11 cellular contexts compared by ENCODE assay signal in the genomic region with DNA sequence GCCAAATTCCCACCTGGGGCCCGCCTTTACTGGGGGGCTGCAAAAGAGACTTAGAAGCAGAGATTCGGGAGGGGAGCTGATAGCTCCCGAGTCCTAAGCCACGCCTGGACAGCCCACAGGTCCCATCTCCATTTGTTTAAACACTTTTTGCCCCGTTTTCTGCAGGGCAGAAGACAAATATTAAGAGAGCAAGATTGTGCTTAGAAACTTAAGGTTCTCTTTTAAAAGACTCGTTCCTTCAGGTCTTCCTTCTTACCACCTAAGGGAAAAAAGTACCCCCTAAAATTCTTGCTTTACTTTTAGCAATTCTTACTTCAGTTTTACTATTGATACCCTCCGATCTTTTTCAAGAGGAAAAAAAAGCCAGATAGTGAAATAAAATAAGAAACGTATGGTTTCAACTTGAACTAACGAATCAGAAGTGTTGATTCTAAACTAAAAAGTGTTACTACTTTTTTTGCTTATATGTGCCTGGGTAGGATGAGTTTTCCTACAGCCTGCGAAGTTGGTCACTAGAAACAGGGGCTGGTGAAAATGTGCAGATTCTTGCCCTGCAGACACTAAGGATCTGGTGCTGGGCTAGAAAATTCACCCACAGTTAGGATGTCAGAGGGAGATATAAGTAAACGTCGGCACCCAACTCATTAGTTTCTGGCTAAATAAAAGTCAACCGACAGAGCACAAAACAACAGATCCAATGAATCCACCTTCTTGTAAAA.
DNase-seq lines count a peak whose midpoint lies in the region; ATAC-seq and TF ChIP-seq lines count a peak whose summit lies in the region.
"Had no signal": no experiment of that assay in that cellular context is flagged by ENCODE, and none has a peak within 500 bp of the region (broad histone marks: within the 10 kb centered on the region; RNA-seq: fewer than 3 reads in every experiment).

No MANE protein-coding gene starts in this region.

- H3K4me2 ChIP-seq in MM.1S (ENCODE audit: low read depth, low read length) (peak overlapping the region; percentile 94), osteoblast (ENCODE audit: insufficient read depth, low read length) (peak overlapping the region; percentile 100)

- H3K4me1 Mint-ChIP-seq in Caco-2 (ENCODE audit: low read depth, unreplicated experiment), result peaks cover 23% of the 10 kb centered on the region
- H3K4me1 Mint-ChIP-seq in endodermal cell, result peaks cover 7% of the 10 kb centered on the region

- H3K9me3 Mint-ChIP-seq in Caco-2 (ENCODE audit: unreplicated experiment) (no peaks in the 10 kb centered on the region), endodermal cell (no peaks in the 10 kb centered on the region)

- no peak for DNase-seq in Caco-2
- no peak for DNase-seq in MM.1S
- no peak for DNase-seq in endodermal cell
- no peak for DNase-seq in osteoblast (ENCODE audit: insufficient read length, low spot score, missing footprints)
- no peak for DNase-seq in globus pallidus (ENCODE audit: low spot score)
- no peak for DNase-seq in LoVo (ENCODE audit: low spot score)
- DNase-seq: activated CD4-positive, alpha-beta memory T cell treated with anti-CD3 and anti-CD28 coated beads, Interleukin-2, amount 10 ng/mL, durations not matched to agents 7 days and 5 days; anterior cingulate cortex; SJCRH30 had no signal

- H4K20me1 ChIP-seq in MM.1S (ENCODE audit: insufficient read depth, low read length) (no peaks in the 10 kb centered on the region), osteoblast (ENCODE audit: insufficient read depth, low read length) (no peaks in the 10 kb centered on the region)

- H3K9me3 ChIP-seq in Caco-2 (no peaks in the 10 kb centered on the region), MM.1S (replicated peaks; ENCODE audit: insufficient read depth, low read length) (no peaks in the 10 kb centered on the region), endodermal cell (ENCODE audit: control insufficient read depth, low read length) (no peaks in the 10 kb centered on the region), osteoblast (ENCODE audit: low read depth, low read length) (no peaks in the 10 kb centered on the region)
- H3K9me3 ChIP-seq: SJCRH30 had no signal

- ATAC-seq in GM21360 (IDR thresholded peaks at IDR 0.05; ENCODE audit: unreplicated experiment) (no peak), GM21576 (IDR thresholded peaks at IDR 0.05; ENCODE audit: unreplicated experiment) (no peak)

- H3K27me3 Mint-ChIP-seq in Caco-2 (ENCODE audit: insufficient read depth, unreplicated experiment) (peaks cover 6% of the 10 kb centered on the region), endodermal cell (ENCODE audit: insufficient read depth) (peaks cover 32% of the 10 kb centered on the region)

- H3K4me3 ChIP-seq in Caco-2 (ENCODE audit: low read depth, low read length) (no peak overlapping the region), MM.1S (ENCODE audit: low read length) (peak overlapping the region; percentile 59; the same call in 1 of the 2 replicates), endodermal cell (ENCODE audit: low read length) (peak overlapping the region; percentile 30), osteoblast (ENCODE audit: insufficient read depth, low read length) (peak overlapping the region; percentile 64)
- H3K4me3 ChIP-seq: SJCRH30 had no signal

- no peak overlapping the region for H3K27ac Mint-ChIP-seq in Caco-2 (ENCODE audit: unreplicated experiment)
- H3K27ac Mint-ChIP-seq in endodermal cell, result no peak overlapping the region
- H3K27ac Mint-ChIP-seq: activated CD4-positive, alpha-beta memory T cell treated with anti-CD3 and anti-CD28 coated beads, Interleukin-2, amount 10 ng/mL, durations not matched to agents 7 days and 5 days had no signal

- CTCF ChIA-PET in Caco-2 (lab: Charles Lee), result interaction anchor here (0.6 to 0.7 kb wide), 2 partner anchors 25 to 1221 kb away, joined by 4 to 5 read pairs; no protein-coding TSS in a partner anchor

- H3K27ac ChIP-seq in MM.1S (ENCODE audit: low read length) (no peak overlapping the region), endodermal cell (ENCODE audit: low read depth, low read length) (peak overlapping the region; percentile 90), osteoblast (ENCODE audit: low read depth, low read length) (peak overlapping the region; percentile 75)
- H3K27ac ChIP-seq: SJCRH30 had no signal

- H3K4me3 Mint-ChIP-seq in Caco-2 (ENCODE audit: unreplicated experiment), result peak overlapping the region; percentile 37
- H3K4me3 Mint-ChIP-seq in endodermal cell, result peak overlapping the region; percentile 50
- H3K4me3 Mint-ChIP-seq: activated CD4-positive, alpha-beta memory T cell treated with anti-CD3 and anti-CD28 coated beads, Interleukin-2, amount 10 ng/mL, durations not matched to agents 7 days and 5 days had no signal

- 41 to 76% methylated on average over 3 to 13 of the region's 13 CpGs for WGBS in endodermal cell (ENCODE audit: insufficient coverage in 1 of 2, insufficient read length in 1 of 2), 2 experiments

- intact Hi-C loops in Caco-2 (cut with micrococcal nuclease; ENCODE audit: unreplicated experiment), result loop anchor here (10.0 kb wide), 1 partner anchor 728 kb away; the partner anchor contains the start of gene CYCS

- POLR2A ChIA-PET in Caco-2 (lab: Charles Lee), result no interaction called here

- H3K9ac ChIP-seq in MM.1S (ENCODE audit: low read length), result no peak overlapping the region
- H3K9ac ChIP-seq in endodermal cell (ENCODE audit: extremely low read depth, low read length, poor library complexity, severe bottlenecking), result no peak overlapping the region

- H3K36me3 ChIP-seq in Caco-2 (ENCODE audit: control insufficient read depth, insufficient read depth, low read length) (no peaks in the 10 kb centered on the region), MM.1S (replicated peaks; ENCODE audit: insufficient read depth, low read length) (no peaks in the 10 kb centered on the region), endodermal cell (ENCODE audit: control insufficient read depth, insufficient read depth, low read length) (no peaks in the 10 kb centered on the region), osteoblast (ENCODE audit: insufficient read depth, low read length) (no peaks in the 10 kb centered on the region)
- H3K36me3 ChIP-seq: SJCRH30 had no signal

- H2AFZ ChIP-seq in MM.1S (ENCODE audit: low read length) (peak overlapping the region; percentile 66), osteoblast (ENCODE audit: low read length) (peak overlapping the region; percentile 18)

- TF ChIP-seq CTCF in Caco-2 (IDR thresholded peaks at IDR 0.05; ENCODE audit: insufficient read depth in 1 of 2, low read depth in 1 of 2, low read length in 1 of 2, severe bottlenecking in 1 of 2, unreplicated experiment in 1 of 2) (no peak), MM.1S (IDR thresholded peaks at IDR 0.05; ENCODE audit: low read length) (no peak), endodermal cell (conservative IDR thresholded peaks at IDR 0.05) (no peak), osteoblast (IDR thresholded peaks at IDR 0.05; ENCODE audit: extremely low read depth, low read depth, low read length) (no peak)

- H3K27me3 ChIP-seq in Caco-2 (replicated peaks; ENCODE audit: control insufficient read depth, insufficient read depth, low read length), result no peaks in the 10 kb centered on the region
- H3K27me3 ChIP-seq in MM.1S (replicated peaks; ENCODE audit: insufficient read depth, low read length), result peaks cover 57% of the 10 kb centered on the region
- H3K27me3 ChIP-seq in endodermal cell (ENCODE audit: control insufficient read depth, insufficient read depth, low read length, poor library complexity, severe bottlenecking), result peaks cover 35% of the 10 kb centered on the region
- no peaks in the 10 kb centered on the region for H3K27me3 ChIP-seq in osteoblast (ENCODE audit: insufficient read depth, low read length)
- H3K27me3 ChIP-seq: SJCRH30 had no signal

- no peaks in the 10 kb centered on the region for H3K9me2 ChIP-seq in MM.1S (replicated peaks; ENCODE audit: insufficient read depth, low read length)

- H3K79me2 ChIP-seq in MM.1S (ENCODE audit: low read length), result no peaks in the 10 kb centered on the region
- H3K79me2 ChIP-seq in osteoblast (ENCODE audit: insufficient read depth, low read length), result peaks cover 4% of the 10 kb centered on the region

- no TSS peak for BruUV-seq in Caco-2 (replicated peaks; lab: Mats Ljungman, UMichigan)

- peaks cover 7% of the 10 kb centered on the region; the same call in 1 of the 2 replicates for H3F3A ChIP-seq in MM.1S (ENCODE audit: insufficient read depth, low read length)

- H3K36me3 Mint-ChIP-seq in Caco-2 (ENCODE audit: insufficient read depth, unreplicated experiment) (peaks cover 6% of the 10 kb centered on the region), endodermal cell (ENCODE audit: low read depth) (no peaks in the 10 kb centered on the region)

- H3K4me1 ChIP-seq in Caco-2 (peaks cover 20% of the 10 kb centered on the region; the same call in 1 of the 2 replicates), MM.1S (ENCODE audit: low read length) (peaks cover 4% of the 10 kb centered on the region; the same call in 1 of the 2 replicates), endodermal cell (ENCODE audit: control insufficient read depth, insufficient read depth, low read length) (peaks cover 4% of the 10 kb centered on the region), osteoblast (ENCODE audit: insufficient read depth, low read length) (peaks cover 72% of the 10 kb centered on the region)
